ENCODE assay signal across 2 cellular contexts in the genomic region with DNA sequence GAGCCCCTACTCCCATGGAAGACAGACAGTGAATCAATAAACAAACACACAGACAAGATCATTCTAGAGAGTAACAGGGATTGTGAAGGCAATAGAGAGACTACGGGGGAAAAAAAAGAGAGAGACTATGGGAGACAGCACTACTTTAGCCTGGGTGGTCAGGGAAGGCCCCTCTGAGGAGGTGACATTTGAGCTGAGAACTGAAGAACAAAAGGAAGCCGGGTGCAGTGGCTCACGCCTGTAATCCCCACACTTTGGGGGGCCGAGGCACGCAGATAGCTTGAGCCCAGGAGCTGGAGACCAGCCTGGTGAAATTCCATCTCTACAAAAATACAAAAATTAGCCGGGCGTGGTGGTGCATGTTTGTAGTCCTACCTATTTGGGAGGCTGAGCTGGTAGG.
TF ChIP-seq lines count a peak whose summit lies in the region.

No MANE protein-coding gene starts in this region.

TF ChIP-seq in H1, 55 proteins besides CTCF, POLR2A, EP300 and RAD21 (continues in another document):
- TF ChIP-seq RBBP5 (IDR thresholded peaks at IDR 0.05; ENCODE audit: borderline replicate concordance, low read depth, low read length), result no peak
- no peak for TF ChIP-seq SUZ12 (IDR thresholded peaks at IDR 0.05; ENCODE audit: low read length)
- TF ChIP-seq GTF2F1 (IDR thresholded peaks at IDR 0.05; ENCODE audit: borderline replicate concordance, low read depth, low read length), result no peak
- no peak for TF ChIP-seq SP4 (IDR thresholded peaks at IDR 0.05; ENCODE audit: low read length)
- no peak for TF ChIP-seq TCF12 (IDR thresholded peaks at IDR 0.05; ENCODE audit: low read depth, low read length)
- TF ChIP-seq RXRA (IDR thresholded peaks at IDR 0.05; ENCODE audit: insufficient read depth, low read depth, low read length), result no peak
- TF ChIP-seq SIN3A (conservative IDR thresholded peaks at IDR 0.05 in 1 of 2, IDR thresholded peaks at IDR 0.05 in 1 of 2; ENCODE audit: low read depth in 1 of 2, low read length in 2 of 2), result no peak
- no peak for TF ChIP-seq CBX5 (IDR thresholded peaks at IDR 0.05; ENCODE audit: low read depth, low read length)
- TF ChIP-seq, protein P1, sequence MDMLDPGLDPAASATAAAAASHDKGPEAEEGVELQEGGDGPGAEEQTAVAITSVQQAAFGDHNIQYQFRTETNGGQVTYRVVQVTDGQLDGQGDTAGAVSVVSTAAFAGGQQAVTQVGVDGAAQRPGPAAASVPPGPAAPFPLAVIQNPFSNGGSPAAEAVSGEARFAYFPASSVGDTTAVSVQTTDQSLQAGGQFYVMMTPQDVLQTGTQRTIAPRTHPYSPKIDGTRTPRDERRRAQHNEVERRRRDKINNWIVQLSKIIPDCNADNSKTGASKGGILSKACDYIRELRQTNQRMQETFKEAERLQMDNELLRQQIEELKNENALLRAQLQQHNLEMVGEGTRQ (IDR thresholded peaks at IDR 0.05; ENCODE audit: low read length), result no peak
- no peak for TF ChIP-seq MAX (IDR thresholded peaks at IDR 0.05)
- TF ChIP-seq KDM1A (IDR thresholded peaks at IDR 0.05; ENCODE audit: borderline replicate concordance, low read length), result no peak
- TF ChIP-seq JUN (IDR thresholded peaks at IDR 0.05; ENCODE audit: low read depth, low read length), result no peak
- no peak for TF ChIP-seq KDM4A (IDR thresholded peaks at IDR 0.05; ENCODE audit: low read depth, low read length, severe bottlenecking)
- TF ChIP-seq, protein P2, sequence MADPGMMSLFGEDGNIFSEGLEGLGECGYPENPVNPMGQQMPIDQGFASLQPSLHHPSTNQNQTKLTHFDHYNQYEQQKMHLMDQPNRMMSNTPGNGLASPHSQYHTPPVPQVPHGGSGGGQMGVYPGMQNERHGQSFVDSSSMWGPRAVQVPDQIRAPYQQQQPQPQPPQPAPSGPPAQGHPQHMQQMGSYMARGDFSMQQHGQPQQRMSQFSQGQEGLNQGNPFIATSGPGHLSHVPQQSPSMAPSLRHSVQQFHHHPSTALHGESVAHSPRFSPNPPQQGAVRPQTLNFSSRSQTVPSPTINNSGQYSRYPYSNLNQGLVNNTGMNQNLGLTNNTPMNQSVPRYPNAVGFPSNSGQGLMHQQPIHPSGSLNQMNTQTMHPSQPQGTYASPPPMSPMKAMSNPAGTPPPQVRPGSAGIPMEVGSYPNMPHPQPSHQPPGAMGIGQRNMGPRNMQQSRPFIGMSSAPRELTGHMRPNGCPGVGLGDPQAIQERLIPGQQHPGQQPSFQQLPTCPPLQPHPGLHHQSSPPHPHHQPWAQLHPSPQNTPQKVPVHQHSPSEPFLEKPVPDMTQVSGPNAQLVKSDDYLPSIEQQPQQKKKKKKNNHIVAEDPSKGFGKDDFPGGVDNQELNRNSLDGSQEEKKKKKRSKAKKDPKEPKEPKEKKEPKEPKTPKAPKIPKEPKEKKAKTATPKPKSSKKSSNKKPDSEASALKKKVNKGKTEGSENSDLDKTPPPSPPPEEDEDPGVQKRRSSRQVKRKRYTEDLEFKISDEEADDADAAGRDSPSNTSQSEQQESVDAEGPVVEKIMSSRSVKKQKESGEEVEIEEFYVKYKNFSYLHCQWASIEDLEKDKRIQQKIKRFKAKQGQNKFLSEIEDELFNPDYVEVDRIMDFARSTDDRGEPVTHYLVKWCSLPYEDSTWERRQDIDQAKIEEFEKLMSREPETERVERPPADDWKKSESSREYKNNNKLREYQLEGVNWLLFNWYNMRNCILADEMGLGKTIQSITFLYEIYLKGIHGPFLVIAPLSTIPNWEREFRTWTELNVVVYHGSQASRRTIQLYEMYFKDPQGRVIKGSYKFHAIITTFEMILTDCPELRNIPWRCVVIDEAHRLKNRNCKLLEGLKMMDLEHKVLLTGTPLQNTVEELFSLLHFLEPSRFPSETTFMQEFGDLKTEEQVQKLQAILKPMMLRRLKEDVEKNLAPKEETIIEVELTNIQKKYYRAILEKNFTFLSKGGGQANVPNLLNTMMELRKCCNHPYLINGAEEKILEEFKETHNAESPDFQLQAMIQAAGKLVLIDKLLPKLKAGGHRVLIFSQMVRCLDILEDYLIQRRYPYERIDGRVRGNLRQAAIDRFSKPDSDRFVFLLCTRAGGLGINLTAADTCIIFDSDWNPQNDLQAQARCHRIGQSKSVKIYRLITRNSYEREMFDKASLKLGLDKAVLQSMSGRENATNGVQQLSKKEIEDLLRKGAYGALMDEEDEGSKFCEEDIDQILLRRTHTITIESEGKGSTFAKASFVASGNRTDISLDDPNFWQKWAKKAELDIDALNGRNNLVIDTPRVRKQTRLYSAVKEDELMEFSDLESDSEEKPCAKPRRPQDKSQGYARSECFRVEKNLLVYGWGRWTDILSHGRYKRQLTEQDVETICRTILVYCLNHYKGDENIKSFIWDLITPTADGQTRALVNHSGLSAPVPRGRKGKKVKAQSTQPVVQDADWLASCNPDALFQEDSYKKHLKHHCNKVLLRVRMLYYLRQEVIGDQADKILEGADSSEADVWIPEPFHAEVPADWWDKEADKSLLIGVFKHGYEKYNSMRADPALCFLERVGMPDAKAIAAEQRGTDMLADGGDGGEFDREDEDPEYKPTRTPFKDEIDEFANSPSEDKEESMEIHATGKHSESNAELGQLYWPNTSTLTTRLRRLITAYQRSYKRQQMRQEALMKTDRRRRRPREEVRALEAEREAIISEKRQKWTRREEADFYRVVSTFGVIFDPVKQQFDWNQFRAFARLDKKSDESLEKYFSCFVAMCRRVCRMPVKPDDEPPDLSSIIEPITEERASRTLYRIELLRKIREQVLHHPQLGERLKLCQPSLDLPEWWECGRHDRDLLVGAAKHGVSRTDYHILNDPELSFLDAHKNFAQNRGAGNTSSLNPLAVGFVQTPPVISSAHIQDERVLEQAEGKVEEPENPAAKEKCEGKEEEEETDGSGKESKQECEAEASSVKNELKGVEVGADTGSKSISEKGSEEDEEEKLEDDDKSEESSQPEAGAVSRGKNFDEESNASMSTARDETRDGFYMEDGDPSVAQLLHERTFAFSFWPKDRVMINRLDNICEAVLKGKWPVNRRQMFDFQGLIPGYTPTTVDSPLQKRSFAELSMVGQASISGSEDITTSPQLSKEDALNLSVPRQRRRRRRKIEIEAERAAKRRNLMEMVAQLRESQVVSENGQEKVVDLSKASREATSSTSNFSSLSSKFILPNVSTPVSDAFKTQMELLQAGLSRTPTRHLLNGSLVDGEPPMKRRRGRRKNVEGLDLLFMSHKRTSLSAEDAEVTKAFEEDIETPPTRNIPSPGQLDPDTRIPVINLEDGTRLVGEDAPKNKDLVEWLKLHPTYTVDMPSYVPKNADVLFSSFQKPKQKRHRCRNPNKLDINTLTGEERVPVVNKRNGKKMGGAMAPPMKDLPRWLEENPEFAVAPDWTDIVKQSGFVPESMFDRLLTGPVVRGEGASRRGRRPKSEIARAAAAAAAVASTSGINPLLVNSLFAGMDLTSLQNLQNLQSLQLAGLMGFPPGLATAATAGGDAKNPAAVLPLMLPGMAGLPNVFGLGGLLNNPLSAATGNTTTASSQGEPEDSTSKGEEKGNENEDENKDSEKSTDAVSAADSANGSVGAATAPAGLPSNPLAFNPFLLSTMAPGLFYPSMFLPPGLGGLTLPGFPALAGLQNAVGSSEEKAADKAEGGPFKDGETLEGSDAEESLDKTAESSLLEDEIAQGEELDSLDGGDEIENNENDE (IDR thresholded peaks at IDR 0.05; ENCODE audit: insufficient replicate concordance, low read length), result no peak
- TF ChIP-seq FOSL1 (IDR thresholded peaks at IDR 0.05; ENCODE audit: insufficient read depth, low read depth, low read length), result no peak
- no peak for TF ChIP-seq SIX5 (IDR thresholded peaks at IDR 0.05; ENCODE audit: low read depth, low read length)

TF ChIP-seq in liver, 16 proteins besides CTCF, POLR2A, EP300 and RAD21:
- TF ChIP-seq GABPA (IDR thresholded peaks at IDR 0.05 in 1 of 2, conservative IDR thresholded peaks at IDR 0.05 in 1 of 2) (no peak), FOXA2 (IDR thresholded peaks at IDR 0.05) (no peak), ATF3 (IDR thresholded peaks at IDR 0.05) (no peak)
- TF ChIP-seq, protein P3, sequence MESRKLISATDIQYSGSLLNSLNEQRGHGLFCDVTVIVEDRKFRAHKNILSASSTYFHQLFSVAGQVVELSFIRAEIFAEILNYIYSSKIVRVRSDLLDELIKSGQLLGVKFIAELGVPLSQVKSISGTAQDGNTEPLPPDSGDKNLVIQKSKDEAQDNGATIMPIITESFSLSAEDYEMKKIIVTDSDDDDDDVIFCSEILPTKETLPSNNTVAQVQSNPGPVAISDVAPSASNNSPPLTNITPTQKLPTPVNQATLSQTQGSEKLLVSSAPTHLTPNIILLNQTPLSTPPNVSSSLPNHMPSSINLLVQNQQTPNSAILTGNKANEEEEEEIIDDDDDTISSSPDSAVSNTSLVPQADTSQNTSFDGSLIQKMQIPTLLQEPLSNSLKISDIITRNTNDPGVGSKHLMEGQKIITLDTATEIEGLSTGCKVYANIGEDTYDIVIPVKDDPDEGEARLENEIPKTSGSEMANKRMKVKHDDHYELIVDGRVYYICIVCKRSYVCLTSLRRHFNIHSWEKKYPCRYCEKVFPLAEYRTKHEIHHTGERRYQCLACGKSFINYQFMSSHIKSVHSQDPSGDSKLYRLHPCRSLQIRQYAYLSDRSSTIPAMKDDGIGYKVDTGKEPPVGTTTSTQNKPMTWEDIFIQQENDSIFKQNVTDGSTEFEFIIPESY (IDR thresholded peaks at IDR 0.05), result no peak
TF ChIP-seq in liver: peak in this region for 0.
